Comparison of ENCODE assay signal across 19 cellular contexts in genomic region chr3:50221413-50222168, GRCh38. TPM values are rescaled to one million over a fixed set of nuclear protein-coding genes. Genes with fewer than 3 reads are reported as not detected.
DNase-seq lines count a peak whose midpoint lies in the region; ATAC-seq, FAIRE-seq and TF ChIP-seq lines count a peak whose summit lies in the region.
"Had no signal": no experiment of that assay in that cellular context is flagged by ENCODE, and none has a peak within 500 bp of the region (broad histone marks: within the 10 kb centered on the region; RNA-seq: fewer than 3 reads in every experiment).

No MANE protein-coding gene starts in this region.

- no peak overlapping the region for H4K8ac ChIP-seq in mesendoderm (ENCODE audit: low read depth, low read length)

- in situ Hi-C loops in K562 (cut with MboI): no loop called here

- H3K4me2 ChIP-seq in Loucy (ENCODE audit: low read depth, low read length, poor library complexity, severe bottlenecking) (no peak overlapping the region), K562 (ENCODE audit: insufficient read depth, low read length) (no peak overlapping the region), mesendoderm (ENCODE audit: low read length) (no peak overlapping the region)
- H3K4me2 ChIP-seq: BLaER1 had no signal

- no peak overlapping the region for H3K56ac ChIP-seq in mesendoderm (ENCODE audit: low read length)

- H3K18ac ChIP-seq in mesendoderm (ENCODE audit: low read length): no peak overlapping the region

- H3K36me3 Mint-ChIP-seq in stimulated activated memory B cell treated with anti-CD40 and anti-IgM and Interleukin-4, amounts not matched to agents 10 μg/mL and 1 μg/mL and 100 μg/mL, for 72 hours: no peaks in the 10 kb centered on the region
- H3K36me3 Mint-ChIP-seq: naive thymus-derived CD8-positive, alpha-beta T cell had no signal

- CTCF ChIA-PET in K562 (lab: Yijun Ruan, JAX; ENCODE audit: low intra/inter-chr PET ratio): interaction anchor here (0.7 kb wide), 1 partner anchor 519 kb away, joined by 3 read pairs; no protein-coding TSS in a partner anchor

- TF ChIP-seq RAD21 in K562 (CRISPR knock-in tag; conservative IDR thresholded peaks at IDR 0.05 in 1 of 2, IDR thresholded peaks at IDR 0.05 in 1 of 2): peak in 1 of 2 experiments; percentile 20; a peak in 1 of 4 replicates

- H4K20me1 ChIP-seq in Loucy (ENCODE audit: insufficient read depth, low read length, poor library complexity, severe bottlenecking): no peaks in the 10 kb centered on the region
- H4K20me1 ChIP-seq in K562 (replicated peaks; ENCODE audit: control insufficient read depth, insufficient read depth, low read length): no peaks in the 10 kb centered on the region
- H4K20me1 ChIP-seq: BLaER1 had no signal

- H3K79me2 ChIP-seq in Loucy (ENCODE audit: insufficient read depth, low read length) (no peaks in the 10 kb centered on the region), K562 (ENCODE audit: control insufficient read depth, insufficient read depth, low read length) (no peaks in the 10 kb centered on the region), mesendoderm (ENCODE audit: control insufficient read depth, insufficient read depth, low read length) (no peaks in the 10 kb centered on the region)

- H3K36me3 ChIP-seq in Loucy (ENCODE audit: insufficient read depth, low read length): no peaks in the 10 kb centered on the region
- H3K36me3 ChIP-seq in K562 (ENCODE audit: control insufficient read depth, insufficient read depth, low read length): no peaks in the 10 kb centered on the region
- H3K36me3 ChIP-seq in mesendoderm (ENCODE audit: control insufficient read depth, insufficient read depth, low read length): no peaks in the 10 kb centered on the region
- H3K36me3 ChIP-seq: adrenal gland, BLaER1, esophagus muscularis mucosa, Peyer's patch had no signal

- H2BK5ac ChIP-seq in mesendoderm (ENCODE audit: low read length): no peak overlapping the region

- H2BK120ac ChIP-seq in mesendoderm (ENCODE audit: low read depth, low read length): no peak overlapping the region

- FAIRE-seq in K562 (lab: Jason Lieb, UNC): no peak
- FAIRE-seq: colon had no signal

- ATAC-seq in K562: peak; percentile 57
- ATAC-seq in stimulated activated memory B cell treated with anti-CD40 and anti-IgM and Interleukin-4, amounts not matched to agents 10 μg/mL and 1 μg/mL and 100 μg/mL, for 72 hours: no peak
- ATAC-seq: naive thymus-derived CD8-positive, alpha-beta T cell had no signal

- BruUV-seq in K562 (replicated peaks; lab: Mats Ljungman, UMichigan): no TSS peak

- intact Hi-C loops in K562 (cut with micrococcal nuclease): loop anchor here (1.0 kb wide), 1 partner anchor 27 kb away; no protein-coding TSS in a partner anchor

- no peaks in the 10 kb centered on the region for H3K9me1 ChIP-seq in K562 (ENCODE audit: control insufficient read depth, insufficient read depth, low read length)

- H3K27ac ChIP-seq in K562 (ENCODE audit: extremely low read depth, low read depth, low read length) (no peak overlapping the region), mesendoderm (ENCODE audit: low read depth, low read length) (no peak overlapping the region), coronary artery (no peak overlapping the region)
- H3K27ac ChIP-seq: adrenal gland, BLaER1, esophagus muscularis mucosa, Peyer's patch had no signal

- H3K27me3 Mint-ChIP-seq in stimulated activated memory B cell treated with anti-CD40 and anti-IgM and Interleukin-4, amounts not matched to agents 10 μg/mL and 1 μg/mL and 100 μg/mL, for 72 hours: peaks cover 30% of the 10 kb centered on the region
- H3K27me3 Mint-ChIP-seq: activated T-cell treated with anti-CD3 and anti-CD28 coated beads, Interleukin-2, amount 50 U/mL, for 24 hours had no signal

- no peak overlapping the region for H2AK5ac ChIP-seq in mesendoderm (ENCODE audit: low read length)

- peak in 2 of 4 experiments; percentile 27 to 33 for DNase-seq in K562 (ENCODE audit: extremely low read depth in 1 of 4, low spot score in 3 of 4)
- peak; percentile 78 for DNase-seq in mesendoderm
- DNase-seq in coronary artery (ENCODE audit: low spot score): no peak
- no peak for DNase-seq in NCI-H187 (lab: John Stamatoyannopoulos, UW)
- DNase-seq: activated CD4-positive, CD25-positive, alpha-beta regulatory T cell treated with anti-CD3 and anti-CD28 coated beads, Interleukin-2, amount 50 U/mL, for 72 hours; activated T-cell treated with anti-CD3 and anti-CD28 coated beads, Interleukin-2, amount 50 U/mL, for 24 hours; adrenal gland; DMS79 treated with DMSO at 0.1 percent for 48 hours; naive thymus-derived CD8-positive, alpha-beta T cell; NCI-H1105 treated with DMSO at 0.1 percent for 48 hours; NCI-H446 treated with DMSO at 0.1 percent for 48 hours; Peyer's patch had no signal

- H3K9me2 ChIP-seq in Loucy (replicated peaks; ENCODE audit: low read depth, low read length): no peaks in the 10 kb centered on the region

- no peak for TF ChIP-seq POLR2A in K562 (conservative IDR thresholded peaks at IDR 0.05)

- no peaks in the 10 kb centered on the region for H3F3A ChIP-seq in Loucy (ENCODE audit: low read depth)

- no peak overlapping the region for H4K5ac ChIP-seq in mesendoderm (ENCODE audit: low read length)

- H2AFZ ChIP-seq in Loucy (ENCODE audit: low read length) (no peak overlapping the region), K562 (ENCODE audit: low read depth, low read length) (no peak overlapping the region)

- no peaks in the 10 kb centered on the region for H3K9me3 ChIP-seq in Loucy (ENCODE audit: insufficient read depth, low read depth, low read length)
- H3K9me3 ChIP-seq in K562 (replicated peaks; ENCODE audit: control insufficient read depth, insufficient read depth, low read depth, low read length): no peaks in the 10 kb centered on the region
- H3K9me3 ChIP-seq: adrenal gland, BLaER1, esophagus muscularis mucosa, Peyer's patch had no signal

- H3K4me1 ChIP-seq in Loucy (ENCODE audit: insufficient read depth, low read length, poor library complexity, severe bottlenecking) (peaks cover 2% of the 10 kb centered on the region), K562 (replicated peaks in 1 of 2; ENCODE audit: control insufficient read depth in 2 of 2, insufficient read depth in 2 of 2, low read length in 2 of 2) (peaks cover 0 to 12% of the 10 kb centered on the region in 2 experiments; a peak in 4 of 5 replicates), mesendoderm (ENCODE audit: control insufficient read depth, low read depth, low read length) (no peaks in the 10 kb centered on the region)

- H3K4me1 Mint-ChIP-seq in stimulated activated memory B cell treated with anti-CD40 and anti-IgM and Interleukin-4, amounts not matched to agents 10 μg/mL and 1 μg/mL and 100 μg/mL, for 72 hours: peaks cover 15% of the 10 kb centered on the region

- no peaks in the 10 kb centered on the region for H3K9me3 Mint-ChIP-seq in stimulated activated memory B cell treated with anti-CD40 and anti-IgM and Interleukin-4, amounts not matched to agents 10 μg/mL and 1 μg/mL and 100 μg/mL, for 72 hours
- H3K9me3 Mint-ChIP-seq: activated T-cell treated with anti-CD3 and anti-CD28 coated beads, Interleukin-2, amount 50 U/mL, for 24 hours; naive thymus-derived CD8-positive, alpha-beta T cell had no signal

- H3K4me3 ChIP-seq in Loucy (ENCODE audit: low read length, poor library complexity, severe bottlenecking): no peak overlapping the region
- H3K4me3 ChIP-seq in K562: no peak overlapping the region
- no peak overlapping the region for H3K4me3 ChIP-seq in mesendoderm (ENCODE audit: low read length)
- no peak overlapping the region for H3K4me3 ChIP-seq in coronary artery
- H3K4me3 ChIP-seq: adrenal gland, BLaER1, esophagus muscularis mucosa, Peyer's patch had no signal

- H3K4ac ChIP-seq in mesendoderm (ENCODE audit: low read depth, low read length): no peak overlapping the region

- POLR2A ChIA-PET in K562 (lab: Yijun Ruan, JAX): interaction anchor here (0.7 to 0.9 kb wide), 2 partner anchors 11 to 71 kb away, joined by 3 read pairs; partner anchors contain the start of gene IFRD2

- TF ChIP-seq EP300 in K562 (IDR thresholded peaks at IDR 0.05; ENCODE audit: low read length): no peak

- H3K27ac Mint-ChIP-seq in stimulated activated memory B cell treated with anti-CD40 and anti-IgM and Interleukin-4, amounts not matched to agents 10 μg/mL and 1 μg/mL and 100 μg/mL, for 72 hours: no peak overlapping the region
- H3K27ac Mint-ChIP-seq: activated T-cell treated with anti-CD3 and anti-CD28 coated beads, Interleukin-2, amount 50 U/mL, for 24 hours had no signal

- TF ChIP-seq CTCF in GM12872 (IDR thresholded peaks at IDR 0.05; ENCODE audit: insufficient read depth, low read depth, low read length) (peak; percentile 41; the same call in 2 of the 3 replicates), Loucy (conservative IDR thresholded peaks at IDR 0.05; ENCODE audit: low read length) (peak; percentile 43), K562 (IDR thresholded peaks at IDR 0.05 in 2 of 3, conservative IDR thresholded peaks at IDR 0.05 in 1 of 3; ENCODE audit: insufficient read depth in 2 of 3, low read depth in 1 of 3, low read length in 3 of 3) (peak; percentile 37 to 44 (median 41); a peak in 5 of 6 replicates), coronary artery (IDR thresholded peaks at IDR 0.05) (no peak)

- H3K27me3 ChIP-seq in Loucy (ENCODE audit: insufficient read depth, low read length, poor library complexity, severe bottlenecking): no peaks in the 10 kb centered on the region
- H3K27me3 ChIP-seq in K562 (ENCODE audit: control insufficient read depth in 2 of 2, insufficient read depth in 2 of 2, low read length in 2 of 2): peaks cover 3 to 19% of the 10 kb centered on the region in 2 experiments; a peak in 2 of 5 replicates
- no peaks in the 10 kb centered on the region for H3K27me3 ChIP-seq in mesendoderm (ENCODE audit: insufficient read depth, low read length, poor library complexity)
- H3K27me3 ChIP-seq: adrenal gland, Peyer's patch had no signal

- no peak overlapping the region for H2BK15ac ChIP-seq in mesendoderm (replicated peaks; ENCODE audit: low read depth)

- H3K4me3 Mint-ChIP-seq in stimulated activated memory B cell treated with anti-CD40 and anti-IgM and Interleukin-4, amounts not matched to agents 10 μg/mL and 1 μg/mL and 100 μg/mL, for 72 hours: no peak overlapping the region
- H3K4me3 Mint-ChIP-seq: activated T-cell treated with anti-CD3 and anti-CD28 coated beads, Interleukin-2, amount 50 U/mL, for 24 hours; naive thymus-derived CD8-positive, alpha-beta T cell had no signal

- WGBS in K562 (ENCODE audit: insufficient coverage, low coverage, missing lambda C conversion rate): 20% methylated on average over 11 of the region's 12 CpGs
- no CpG with 5 or more reads among the region's 12 CpGs for WGBS in mesendoderm (ENCODE audit: extremely low coverage, insufficient coverage, low lambda C conversion rate)

- no peak overlapping the region for H3K23ac ChIP-seq in mesendoderm (ENCODE audit: low read length)

- no peaks in the 10 kb centered on the region for H3K79me1 ChIP-seq in mesendoderm (ENCODE audit: low read length)

- H3K9ac ChIP-seq in Loucy (ENCODE audit: low read depth, low read length, poor library complexity, severe bottlenecking) (no peak overlapping the region), K562 (ENCODE audit: insufficient read depth in 1 of 2, low read depth in 2 of 2, low read length in 2 of 2) (peak overlapping the region in 1 of 2 experiments; percentile 64; a peak in 2 of 4 replicates), mesendoderm (ENCODE audit: low read length) (peak overlapping the region; percentile 8)
- H3K9ac ChIP-seq: BLaER1 had no signal

RNA-seq across cellular contexts. Expression of gene GNAI2, which starts 14.4 kb away (rescaled TPM):
- 32.6 and 87.4 TPM in 2 replicates for total RNA-seq in K562 (2011; cell fraction: chromatin; rRNA removed; ENCODE audit: low replicate concordance)
- total RNA-seq in K562 (2011; cell fraction: nucleolus; rRNA removed): 69.2 and 80.9 TPM in 2 replicates
- 56.0 and 62.0 TPM in 2 replicates for total RNA-seq in K562 (2011; cell fraction: nucleoplasm; rRNA removed)
- total RNA-seq in K562 (2014; rRNA removed) (41.0 and 53.8 TPM in 2 replicates), K562 (2014; rRNA removed; fragmentation: Illumina TruSeq; extraction: Trizol) (18.6 and 19.5 TPM in 2 replicates), K562 (2015; rRNA removed; fragmentation: Illumina TruSeq; extraction: Trizol) (41.1 and 42.7 TPM in 2 replicates), K562 (2021) (55.4 and 60.5 TPM in 2 replicates)
- polyA plus RNA-seq in K562 (2011; rRNA removed) (72.2 and 172 TPM in 2 replicates), K562 (2014; fragmentation: Illumina TruSeq; extraction: Trizol) (49.3 and 56.1 TPM in 2 replicates), K562 (2014; fragmentation: Nextera tagmentation; extraction: Ambion mirVana) (1 to 10 TPM; 1.1 to 2.5 TPM), K562 (2014; rRNA removed) (41.4 and 51.2 TPM in 2 replicates)
- polyA plus RNA-seq in K562 (2011; cell fraction: cytosol; rRNA removed): 128 and 171 TPM in 2 replicates
- 49.7 and 89.7 TPM in 2 replicates for polyA plus RNA-seq in K562 (2011; cell fraction: nucleus; rRNA removed)
- polyA plus RNA-seq in K562 (2012): 64.5 and 84.8 TPM in 2 replicates
- polyA minus RNA-seq in K562 (2011; rRNA and poly(A)+ RNA removed): 112 and 135 TPM in 2 replicates
- 34.5 and 65.7 TPM in 2 replicates for polyA minus RNA-seq in K562 (2011; cell fraction: cytosol; rRNA and poly(A)+ RNA removed)
- polyA minus RNA-seq in K562 (2011; cell fraction: nucleus; rRNA and poly(A)+ RNA removed): 11.7 and 24.4 TPM in 2 replicates
- 218 TPM for polyA plus RNA-seq in mesendoderm (2013, experiment 1 of 2)
- 223 TPM for polyA plus RNA-seq in mesendoderm (2013, experiment 2 of 2)

RNA-seq across cellular contexts. Expression of gene SLC38A3, which starts 16.5 kb away (rescaled TPM):
- 0.99 and 3.1 TPM in 2 replicates for total RNA-seq in K562 (2011; cell fraction: chromatin; rRNA removed; ENCODE audit: low replicate concordance)
- total RNA-seq in K562 (2011; cell fraction: nucleolus; rRNA removed): 1.6 and 3.8 TPM in 2 replicates
- 1.3 and 1.5 TPM in 2 replicates for total RNA-seq in K562 (2011; cell fraction: nucleoplasm; rRNA removed)
- total RNA-seq in K562 (2014; rRNA removed) (0.09 TPM in 1 of 2 replicates, not detected in the other), K562 (2014; rRNA removed; fragmentation: Illumina TruSeq; extraction: Trizol) (not detected in 2 replicates), K562 (2015; rRNA removed; fragmentation: Illumina TruSeq; extraction: Trizol) (not detected in 2 replicates), K562 (2021) (0.16 and 0.27 TPM in 2 replicates)
- polyA plus RNA-seq in K562 (2011; rRNA removed) (0.38 and 0.66 TPM in 2 replicates), K562 (2014; fragmentation: Illumina TruSeq; extraction: Trizol) (not detected in 2 replicates), K562 (2014; fragmentation: Nextera tagmentation; extraction: Ambion mirVana) (not detected), K562 (2014; rRNA removed) (not detected in 2 replicates)
- polyA plus RNA-seq in K562 (2011; cell fraction: cytosol; rRNA removed): 0.47 and 0.52 TPM in 2 replicates
- polyA plus RNA-seq in K562 (2011; cell fraction: nucleus; rRNA removed): 2.9 and 4.2 TPM in 2 replicates
- polyA plus RNA-seq in K562 (2012): not detected in 2 replicates
- polyA minus RNA-seq in K562 (2011; rRNA and poly(A)+ RNA removed): 0.46 and 0.57 TPM in 2 replicates
- 0.29 and 1.1 TPM in 2 replicates for polyA minus RNA-seq in K562 (2011; cell fraction: cytosol; rRNA and poly(A)+ RNA removed)
- polyA minus RNA-seq in K562 (2011; cell fraction: nucleus; rRNA and poly(A)+ RNA removed): 0.54 and 0.78 TPM in 2 replicates
- 0.48 TPM for polyA plus RNA-seq in mesendoderm (2013, experiment 1 of 2)
- 0.42 TPM for polyA plus RNA-seq in mesendoderm (2013, experiment 2 of 2)
- total RNA-seq: naive thymus-derived CD8-positive, alpha-beta T cell had no signal
- polyA plus RNA-seq: naive thymus-derived CD8-positive, alpha-beta T cell had no signal

RNA-seq across cellular contexts. Expression of gene GNAT1, which starts 30.2 kb away (rescaled TPM):
- not detected in 2 replicates for total RNA-seq in K562 (2011; cell fraction: chromatin; rRNA removed; ENCODE audit: low replicate concordance)
- total RNA-seq in K562 (2011; cell fraction: nucleolus; rRNA removed): not detected in 2 replicates
- total RNA-seq in K562 (2011; cell fraction: nucleoplasm; rRNA removed): 0.15 TPM in 1 of 2 replicates, not detected in the other
- total RNA-seq in K562 (2014; rRNA removed): not detected in 2 replicates
- total RNA-seq in K562 (2014; rRNA removed; fragmentation: Illumina TruSeq; extraction: Trizol): not detected in 2 replicates
- not detected in 2 replicates for total RNA-seq in K562 (2015; rRNA removed; fragmentation: Illumina TruSeq; extraction: Trizol)
- total RNA-seq in K562 (2021): not detected in 2 replicates
- not detected in 2 replicates for polyA plus RNA-seq in K562 (2011; rRNA removed)
- polyA plus RNA-seq in K562 (2011; cell fraction: cytosol; rRNA removed): not detected in 2 replicates
- polyA plus RNA-seq in K562 (2011; cell fraction: nucleus; rRNA removed): not detected in 2 replicates
- polyA plus RNA-seq in K562 (2012): not detected in 2 replicates
- polyA plus RNA-seq in K562 (2014; fragmentation: Illumina TruSeq; extraction: Trizol): not detected in 2 replicates
- polyA plus RNA-seq in K562 (2014; fragmentation: Nextera tagmentation; extraction: Ambion mirVana): not detected
- polyA plus RNA-seq in K562 (2014; rRNA removed): not detected in 2 replicates
- not detected in 2 replicates for polyA minus RNA-seq in K562 (2011; rRNA and poly(A)+ RNA removed)
- polyA minus RNA-seq in K562 (2011; cell fraction: cytosol; rRNA and poly(A)+ RNA removed): not detected in 2 replicates
- polyA minus RNA-seq in K562 (2011; cell fraction: nucleus; rRNA and poly(A)+ RNA removed): not detected in 2 replicates
- 0.04 TPM for polyA plus RNA-seq in mesendoderm (2013, experiment 1 of 2)
- 0.01 TPM for polyA plus RNA-seq in mesendoderm (2013, experiment 2 of 2)
- total RNA-seq: adrenal gland; esophagus muscularis mucosa; lower leg skin; naive thymus-derived CD8-positive, alpha-beta T cell; Peyer's patch had no signal
- polyA plus RNA-seq: adrenal gland; naive thymus-derived CD8-positive, alpha-beta T cell had no signal

RNA-seq across cellular contexts. Expression of gene SEMA3B, which starts 47.4 kb away (rescaled TPM):
- total RNA-seq in K562 (2011; cell fraction: chromatin; rRNA removed; ENCODE audit: low replicate concordance): 7.6 and 22.1 TPM in 2 replicates
- total RNA-seq in K562 (2011; cell fraction: nucleolus; rRNA removed): 12.1 and 17.2 TPM in 2 replicates
- 4.6 and 11.0 TPM in 2 replicates for total RNA-seq in K562 (2011; cell fraction: nucleoplasm; rRNA removed)
- total RNA-seq in K562 (2014; rRNA removed) (0.82 and 1.1 TPM in 2 replicates), K562 (2014; rRNA removed; fragmentation: Illumina TruSeq; extraction: Trizol) (0.13 and 0.18 TPM in 2 replicates), K562 (2015; rRNA removed; fragmentation: Illumina TruSeq; extraction: Trizol) (0.29 and 0.30 TPM in 2 replicates), K562 (2021) (1.8 and 2.2 TPM in 2 replicates)
- polyA plus RNA-seq in K562 (2011; rRNA removed) (1.3 and 2.5 TPM in 2 replicates), K562 (2014; fragmentation: Illumina TruSeq; extraction: Trizol) (0.27 and 0.37 TPM in 2 replicates), K562 (2014; fragmentation: Nextera tagmentation; extraction: Ambion mirVana) (under 1 TPM in 1 of 2 experiments, not detected in 1; 0.03 TPM), K562 (2014; rRNA removed) (1.7 and 2.3 TPM in 2 replicates)
- polyA plus RNA-seq in K562 (2011; cell fraction: cytosol; rRNA removed): 1.5 and 2.7 TPM in 2 replicates
- 31.8 and 37.3 TPM in 2 replicates for polyA plus RNA-seq in K562 (2011; cell fraction: nucleus; rRNA removed)
- 1.3 and 4.7 TPM in 2 replicates for polyA plus RNA-seq in K562 (2012)
- polyA minus RNA-seq in K562 (2011; rRNA and poly(A)+ RNA removed): 0.18 and 0.33 TPM in 2 replicates
- 3.0 and 5.2 TPM in 2 replicates for polyA minus RNA-seq in K562 (2011; cell fraction: cytosol; rRNA and poly(A)+ RNA removed)
- 4.4 and 10.3 TPM in 2 replicates for polyA minus RNA-seq in K562 (2011; cell fraction: nucleus; rRNA and poly(A)+ RNA removed)
- 1.9 TPM for polyA plus RNA-seq in mesendoderm (2013, experiment 1 of 2)
- 2.2 TPM for polyA plus RNA-seq in mesendoderm (2013, experiment 2 of 2)

RNA-seq across cellular contexts. Expression of gene LSMEM2, which starts 57.3 kb away (rescaled TPM):
- not detected in 2 replicates for total RNA-seq in K562 (2011; cell fraction: chromatin; rRNA removed; ENCODE audit: low replicate concordance)
- not detected in 2 replicates for total RNA-seq in K562 (2011; cell fraction: nucleolus; rRNA removed)
- total RNA-seq in K562 (2011; cell fraction: nucleoplasm; rRNA removed): not detected in 2 replicates
- not detected in 2 replicates for total RNA-seq in K562 (2014; rRNA removed)
- total RNA-seq in K562 (2014; rRNA removed; fragmentation: Illumina TruSeq; extraction: Trizol): not detected in 2 replicates
- not detected in 2 replicates for total RNA-seq in K562 (2015; rRNA removed; fragmentation: Illumina TruSeq; extraction: Trizol)
- not detected in 2 replicates for total RNA-seq in K562 (2021)
- polyA plus RNA-seq in K562 (2011; rRNA removed): not detected in 2 replicates
- polyA plus RNA-seq in K562 (2011; cell fraction: cytosol; rRNA removed): not detected in 2 replicates
- polyA plus RNA-seq in K562 (2011; cell fraction: nucleus; rRNA removed): 0.10 TPM in 1 of 2 replicates, not detected in the other
- polyA plus RNA-seq in K562 (2012): 0.08 and 0.12 TPM in 2 replicates
- not detected in 2 replicates for polyA plus RNA-seq in K562 (2014; fragmentation: Illumina TruSeq; extraction: Trizol)
- polyA plus RNA-seq in K562 (2014; fragmentation: Nextera tagmentation; extraction: Ambion mirVana): not detected
- not detected in 2 replicates for polyA plus RNA-seq in K562 (2014; rRNA removed)
- polyA minus RNA-seq in K562 (2011; rRNA and poly(A)+ RNA removed): not detected in 2 replicates
- polyA minus RNA-seq in K562 (2011; cell fraction: cytosol; rRNA and poly(A)+ RNA removed): not detected in 2 replicates
- not detected in 2 replicates for polyA minus RNA-seq in K562 (2011; cell fraction: nucleus; rRNA and poly(A)+ RNA removed)
- polyA plus RNA-seq in mesendoderm (2013, experiment 1 of 2): 0.06 TPM
- polyA plus RNA-seq in mesendoderm (2013, experiment 2 of 2): 0.06 TPM
- total RNA-seq: esophagus muscularis mucosa; naive thymus-derived CD8-positive, alpha-beta T cell; Peyer's patch had no signal
